21 cellular contexts compared by ENCODE assay signal in the genomic region with DNA sequence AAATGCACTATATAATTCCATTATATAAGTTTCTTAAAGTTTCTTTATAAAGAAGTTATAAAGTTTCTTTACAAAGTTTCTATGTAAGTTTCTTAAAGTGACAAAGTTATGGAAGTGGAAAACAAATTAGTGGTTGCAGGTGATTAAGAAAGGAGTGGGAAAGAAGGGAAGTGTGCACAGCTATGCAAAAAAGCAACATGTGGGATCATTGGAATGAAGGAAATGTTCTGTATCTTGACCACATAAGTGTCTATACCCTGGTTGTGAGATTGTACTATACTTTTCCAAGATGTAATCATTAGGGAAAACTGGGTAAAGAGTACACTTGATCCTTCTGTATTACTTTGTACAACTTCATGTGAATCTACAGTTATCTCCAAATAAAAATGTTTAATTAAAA.
DNase-seq lines count a peak whose midpoint lies in the region; FAIRE-seq and TF ChIP-seq lines count a peak whose summit lies in the region.
"Had no signal": no experiment of that assay in that cellular context is flagged by ENCODE, and none has a peak within 500 bp of the region (broad histone marks: within the 10 kb centered on the region; RNA-seq: fewer than 3 reads in every experiment).

No MANE protein-coding gene starts in this region.

- H3K4me2 ChIP-seq in astrocyte (ENCODE audit: low read length), result no peak overlapping the region

- H3K27me3 Mint-ChIP-seq in Calu3 (ENCODE audit: unreplicated experiment), result no peaks in the 10 kb centered on the region
- no peaks in the 10 kb centered on the region for H3K27me3 Mint-ChIP-seq in astrocyte (ENCODE audit: low read depth, unreplicated experiment)
- H3K27me3 Mint-ChIP-seq in glutamatergic neuron (ENCODE audit: unreplicated experiment), result no peaks in the 10 kb centered on the region
- H3K27me3 Mint-ChIP-seq: CD8-positive, alpha-beta memory T cell had no signal

- H3K79me2 ChIP-seq in astrocyte (ENCODE audit: insufficient read depth, low read length), result no peaks in the 10 kb centered on the region

- no peaks in the 10 kb centered on the region for H3K36me3 ChIP-seq in astrocyte (ENCODE audit: insufficient read depth, low read length)
- H3K36me3 ChIP-seq: BE2C, Peyer's patch had no signal

- H3K36me3 Mint-ChIP-seq in Calu3 (ENCODE audit: insufficient read depth, unreplicated experiment), result no peaks in the 10 kb centered on the region
- H3K36me3 Mint-ChIP-seq in astrocyte (ENCODE audit: low read depth, unreplicated experiment), result no peaks in the 10 kb centered on the region
- H3K36me3 Mint-ChIP-seq in glutamatergic neuron (ENCODE audit: unreplicated experiment), result no peaks in the 10 kb centered on the region
- H3K36me3 Mint-ChIP-seq: CD14-positive monocyte; CD8-positive, alpha-beta memory T cell had no signal

- H3K9ac ChIP-seq in astrocyte (ENCODE audit: low read length), result no peak overlapping the region

- no peaks in the 10 kb centered on the region for H4K20me1 ChIP-seq in astrocyte (ENCODE audit: insufficient read depth, low read length)

- H2AFZ ChIP-seq in astrocyte (ENCODE audit: low read depth, low read length), result no peak overlapping the region

- BruUV-seq in Calu3 (replicated peaks; lab: Mats Ljungman, UMichigan), result no TSS peak

- H3K4me1 Mint-ChIP-seq in Calu3 (ENCODE audit: low read depth, unreplicated experiment) (peaks cover 18% of the 10 kb centered on the region), astrocyte (ENCODE audit: low read depth, unreplicated experiment) (peaks cover 13% of the 10 kb centered on the region), glutamatergic neuron (ENCODE audit: low read depth, unreplicated experiment) (no peaks in the 10 kb centered on the region)
- H3K4me1 Mint-ChIP-seq: CD14-positive monocyte; CD8-positive, alpha-beta memory T cell had no signal

- intact Hi-C loops in Calu3 (cut with micrococcal nuclease; ENCODE audit: unreplicated experiment), result loop anchor here (5.0 kb wide), 3 partner anchors 108 to 273 kb away; no protein-coding TSS in a partner anchor

- H3K9me3 ChIP-seq in astrocyte (ENCODE audit: insufficient read depth, low read depth, low read length), result no peaks in the 10 kb centered on the region
- H3K9me3 ChIP-seq: BE2C, Peyer's patch had no signal

- FAIRE-seq in astrocyte (lab: Jason Lieb, UNC), result no peak
- FAIRE-seq: H54 had no signal

- H3K4me3 ChIP-seq in astrocyte (ENCODE audit: insufficient read depth, low read depth, low read length) (no peak overlapping the region), fibroblast of pulmonary artery (replicated peaks; ENCODE audit: low read depth, low read length) (no peak overlapping the region)
- H3K4me3 ChIP-seq: Peyer's patch had no signal

- CTCF ChIA-PET in Calu3 (lab: Charles Lee), result no interaction called here

- no peak overlapping the region for H3K27ac ChIP-seq in astrocyte (ENCODE audit: low read depth, low read length)
- H3K27ac ChIP-seq: 22Rv1, Peyer's patch had no signal

- TF ChIP-seq CTCF in Calu3 (IDR thresholded peaks at IDR 0.05; ENCODE audit: unreplicated experiment), result no peak
- TF ChIP-seq CTCF in astrocyte (IDR thresholded peaks at IDR 0.05; ENCODE audit: insufficient read depth, low read depth, low read length), result no peak
- no peak for TF ChIP-seq CTCF in fibroblast of pulmonary artery (IDR thresholded peaks at IDR 0.05; ENCODE audit: low read length, missing control alignments)
- no peak for TF ChIP-seq CTCF in glutamatergic neuron (IDR thresholded peaks at IDR 0.05; ENCODE audit: partially characterized antibody, unreplicated experiment)

- peak overlapping the region; percentile 26 for H3K27ac Mint-ChIP-seq in Calu3 (ENCODE audit: unreplicated experiment)
- no peak overlapping the region for H3K27ac Mint-ChIP-seq in astrocyte (ENCODE audit: unreplicated experiment)
- H3K27ac Mint-ChIP-seq in glutamatergic neuron (ENCODE audit: unreplicated experiment), result no peak overlapping the region
- H3K27ac Mint-ChIP-seq: CD14-positive monocyte; CD8-positive, alpha-beta memory T cell had no signal

- no peaks in the 10 kb centered on the region for H3K4me1 ChIP-seq in astrocyte (ENCODE audit: insufficient read depth, low read length)
- H3K4me1 ChIP-seq: BE2C, Peyer's patch had no signal

- H3K9me3 Mint-ChIP-seq in Calu3 (ENCODE audit: low read depth, unreplicated experiment) (no peaks in the 10 kb centered on the region), astrocyte (ENCODE audit: unreplicated experiment) (no peaks in the 10 kb centered on the region), glutamatergic neuron (ENCODE audit: unreplicated experiment) (no peaks in the 10 kb centered on the region)
- H3K9me3 Mint-ChIP-seq: CD14-positive monocyte had no signal

- H3K27me3 ChIP-seq in astrocyte (ENCODE audit: insufficient read depth, low read length), result no peaks in the 10 kb centered on the region
- H3K27me3 ChIP-seq: BE2C, Peyer's patch had no signal

- H3K4me3 Mint-ChIP-seq in Calu3 (ENCODE audit: low read depth, unreplicated experiment) (no peak overlapping the region), astrocyte (ENCODE audit: unreplicated experiment) (no peak overlapping the region), glutamatergic neuron (ENCODE audit: unreplicated experiment) (no peak overlapping the region)
- H3K4me3 Mint-ChIP-seq: CD14-positive monocyte; CD8-positive, alpha-beta memory T cell had no signal

- DNase-seq in Calu3 (no peak), astrocyte (ENCODE audit: low read depth) (peak; percentile 56), fibroblast of pulmonary artery (ENCODE audit: low read depth) (peak; percentile 10), non-pigmented ciliary epithelial cell (ENCODE audit: low read depth) (peak; percentile 32), glutamatergic neuron (no peak), NCI-H446 (lab: John Stamatoyannopoulos, UW) (no peak)
- no peak for DNase-seq in effector CD4-positive, alpha-beta T cell
- DNase-seq: BE2C; CD8-positive, alpha-beta memory T cell; DMS153; DND-41; NCI-H1092; NCI-H1417 treated with DMSO at 0.1 percent for 48 hours; NCI-H1694 treated with DMSO at 0.1 percent for 48 hours; NCI-H2081; NCI-H510A; Peyer's patch; SHP77 treated with DMSO at 0.1 percent for 48 hours had no signal

Comparison
In these comparisons a context has a peak if more than half of its experiments do, and no peak if none do; other contexts are left out.
1. DNase-seq: peak in astrocyte (single experiment), fibroblast of pulmonary artery (single experiment) and non-pigmented ciliary epithelial cell (single experiment); none in Calu3 (single experiment), glutamatergic neuron (single experiment), effector CD4-positive, alpha-beta T cell (single experiment) and NCI-H446 (0 of 2).